ENCODE assay signal across 1 cellular context in the genomic region with DNA sequence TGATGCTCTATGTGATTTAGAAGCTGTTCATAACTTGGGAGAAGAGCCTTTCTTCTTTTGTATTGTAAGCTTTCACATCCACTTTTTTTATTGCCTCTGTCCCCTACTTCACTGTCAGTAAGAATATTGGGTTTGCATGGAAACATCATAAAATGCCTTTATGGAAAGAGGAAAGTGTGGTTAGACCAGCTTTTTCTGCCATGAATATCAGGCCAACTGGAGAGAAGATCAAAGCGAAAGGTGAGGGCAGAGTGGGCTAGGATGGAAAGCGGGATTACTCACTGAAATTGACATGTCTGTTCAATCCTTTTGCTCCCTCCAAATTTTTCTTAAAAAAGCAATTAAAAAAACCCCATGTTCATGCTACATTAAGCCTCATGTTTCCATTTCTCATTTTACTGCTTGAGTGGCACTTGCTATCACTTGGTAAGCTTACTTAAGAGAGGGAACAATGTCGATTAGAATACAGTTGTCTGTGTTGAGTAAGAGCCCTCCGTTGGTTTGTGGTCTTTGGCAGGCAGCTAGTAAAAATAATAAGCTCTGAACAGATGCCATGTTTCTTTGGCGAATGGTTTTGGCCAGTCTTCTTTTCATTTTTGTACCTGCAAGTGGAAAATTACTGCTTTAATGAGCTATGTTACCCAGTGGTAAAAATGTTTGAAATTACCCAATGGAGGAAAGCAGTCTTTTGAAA.
A peak's percentile ranks its signal among the peaks of the same experiment; 100 is the strongest.
TF ChIP-seq lines count a peak whose summit lies in the region.

No MANE protein-coding gene starts in this region.

TF ChIP-seq in HEK293, 187 proteins besides CTCF, POLR2A, EP300 and RAD21 (continued from another document and continues in another):
- TF ChIP-seq, protein P1, sequence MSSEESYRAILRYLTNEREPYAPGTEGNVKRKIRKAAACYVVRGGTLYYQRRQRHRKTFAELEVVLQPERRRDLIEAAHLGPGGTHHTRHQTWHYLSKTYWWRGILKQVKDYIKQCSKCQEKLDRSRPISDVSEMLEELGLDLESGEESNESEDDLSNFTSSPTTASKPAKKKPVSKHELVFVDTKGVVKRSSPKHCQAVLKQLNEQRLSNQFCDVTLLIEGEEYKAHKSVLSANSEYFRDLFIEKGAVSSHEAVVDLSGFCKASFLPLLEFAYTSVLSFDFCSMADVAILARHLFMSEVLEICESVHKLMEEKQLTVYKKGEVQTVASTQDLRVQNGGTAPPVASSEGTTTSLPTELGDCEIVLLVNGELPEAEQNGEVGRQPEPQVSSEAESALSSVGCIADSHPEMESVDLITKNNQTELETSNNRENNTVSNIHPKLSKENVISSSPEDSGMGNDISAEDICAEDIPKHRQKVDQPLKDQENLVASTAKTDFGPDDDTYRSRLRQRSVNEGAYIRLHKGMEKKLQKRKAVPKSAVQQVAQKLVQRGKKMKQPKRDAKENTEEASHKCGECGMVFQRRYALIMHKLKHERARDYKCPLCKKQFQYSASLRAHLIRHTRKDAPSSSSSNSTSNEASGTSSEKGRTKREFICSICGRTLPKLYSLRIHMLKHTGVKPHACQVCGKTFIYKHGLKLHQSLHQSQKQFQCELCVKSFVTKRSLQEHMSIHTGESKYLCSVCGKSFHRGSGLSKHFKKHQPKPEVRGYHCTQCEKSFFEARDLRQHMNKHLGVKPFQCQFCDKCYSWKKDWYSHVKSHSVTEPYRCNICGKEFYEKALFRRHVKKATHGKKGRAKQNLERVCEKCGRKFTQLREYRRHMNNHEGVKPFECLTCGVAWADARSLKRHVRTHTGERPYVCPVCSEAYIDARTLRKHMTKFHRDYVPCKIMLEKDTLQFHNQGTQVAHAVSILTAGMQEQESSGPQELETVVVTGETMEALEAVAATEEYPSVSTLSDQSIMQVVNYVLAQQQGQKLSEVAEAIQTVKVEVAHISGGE (tag by site-specific recombination; conservative IDR thresholded peaks at IDR 0.05; ENCODE audit: low read depth), result no peak
- TF ChIP-seq ZBTB17 (tag by site-specific recombination; IDR thresholded peaks at IDR 0.05), result 0 out of 2 replicates have a peak, but pooled peaks have one; percentile 28
- no peak for TF ChIP-seq ZNF791 (tag by site-specific recombination; IDR thresholded peaks at IDR 0.05)
- TF ChIP-seq, protein P2, sequence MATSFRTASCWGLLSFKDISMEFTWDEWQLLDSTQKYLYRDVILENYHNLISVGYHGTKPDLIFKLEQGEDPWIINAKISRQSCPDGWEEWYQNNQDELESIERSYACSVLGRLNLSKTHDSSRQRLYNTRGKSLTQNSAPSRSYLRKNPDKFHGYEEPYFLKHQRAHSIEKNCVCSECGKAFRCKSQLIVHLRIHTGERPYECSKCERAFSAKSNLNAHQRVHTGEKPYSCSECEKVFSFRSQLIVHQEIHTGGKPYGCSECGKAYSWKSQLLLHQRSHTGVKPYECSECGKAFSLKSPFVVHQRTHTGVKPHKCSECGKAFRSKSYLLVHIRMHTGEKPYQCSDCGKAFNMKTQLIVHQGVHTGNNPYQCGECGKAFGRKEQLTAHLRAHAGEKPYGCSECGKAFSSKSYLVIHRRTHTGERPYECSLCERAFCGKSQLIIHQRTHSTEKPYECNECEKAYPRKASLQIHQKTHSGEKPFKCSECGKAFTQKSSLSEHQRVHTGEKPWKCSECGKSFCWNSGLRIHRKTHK (tag by site-specific recombination; IDR thresholded peaks at IDR 0.05), result no peak
- TF ChIP-seq ZIC2 (tag by site-specific recombination; IDR thresholded peaks at IDR 0.05), result no peak
- TF ChIP-seq ZNF2 (tag by site-specific recombination; IDR thresholded peaks at IDR 0.05), result no peak
- TF ChIP-seq ZNF239 (tag by site-specific recombination; IDR thresholded peaks at IDR 0.05), result no peak
- no peak for TF ChIP-seq ZBTB20 (tag by site-specific recombination; IDR thresholded peaks at IDR 0.05)
- TF ChIP-seq, protein P3, sequence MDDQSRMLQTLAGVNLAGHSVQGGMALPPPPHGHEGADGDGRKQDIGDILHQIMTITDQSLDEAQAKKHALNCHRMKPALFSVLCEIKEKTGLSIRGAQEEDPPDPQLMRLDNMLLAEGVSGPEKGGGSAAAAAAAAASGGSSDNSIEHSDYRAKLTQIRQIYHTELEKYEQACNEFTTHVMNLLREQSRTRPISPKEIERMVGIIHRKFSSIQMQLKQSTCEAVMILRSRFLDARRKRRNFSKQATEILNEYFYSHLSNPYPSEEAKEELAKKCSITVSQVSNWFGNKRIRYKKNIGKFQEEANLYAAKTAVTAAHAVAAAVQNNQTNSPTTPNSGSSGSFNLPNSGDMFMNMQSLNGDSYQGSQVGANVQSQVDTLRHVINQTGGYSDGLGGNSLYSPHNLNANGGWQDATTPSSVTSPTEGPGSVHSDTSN (CRISPR knock-in tag; IDR thresholded peaks at IDR 0.05), result no peak
- TF ChIP-seq, protein P4, sequence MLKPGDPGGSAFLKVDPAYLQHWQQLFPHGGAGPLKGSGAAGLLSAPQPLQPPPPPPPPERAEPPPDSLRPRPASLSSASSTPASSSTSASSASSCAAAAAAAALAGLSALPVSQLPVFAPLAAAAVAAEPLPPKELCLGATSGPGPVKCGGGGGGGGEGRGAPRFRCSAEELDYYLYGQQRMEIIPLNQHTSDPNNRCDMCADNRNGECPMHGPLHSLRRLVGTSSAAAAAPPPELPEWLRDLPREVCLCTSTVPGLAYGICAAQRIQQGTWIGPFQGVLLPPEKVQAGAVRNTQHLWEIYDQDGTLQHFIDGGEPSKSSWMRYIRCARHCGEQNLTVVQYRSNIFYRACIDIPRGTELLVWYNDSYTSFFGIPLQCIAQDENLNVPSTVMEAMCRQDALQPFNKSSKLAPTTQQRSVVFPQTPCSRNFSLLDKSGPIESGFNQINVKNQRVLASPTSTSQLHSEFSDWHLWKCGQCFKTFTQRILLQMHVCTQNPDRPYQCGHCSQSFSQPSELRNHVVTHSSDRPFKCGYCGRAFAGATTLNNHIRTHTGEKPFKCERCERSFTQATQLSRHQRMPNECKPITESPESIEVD (tag by site-specific recombination; IDR thresholded peaks at IDR 0.05), result peak; percentile 74
- TF ChIP-seq, protein P5, sequence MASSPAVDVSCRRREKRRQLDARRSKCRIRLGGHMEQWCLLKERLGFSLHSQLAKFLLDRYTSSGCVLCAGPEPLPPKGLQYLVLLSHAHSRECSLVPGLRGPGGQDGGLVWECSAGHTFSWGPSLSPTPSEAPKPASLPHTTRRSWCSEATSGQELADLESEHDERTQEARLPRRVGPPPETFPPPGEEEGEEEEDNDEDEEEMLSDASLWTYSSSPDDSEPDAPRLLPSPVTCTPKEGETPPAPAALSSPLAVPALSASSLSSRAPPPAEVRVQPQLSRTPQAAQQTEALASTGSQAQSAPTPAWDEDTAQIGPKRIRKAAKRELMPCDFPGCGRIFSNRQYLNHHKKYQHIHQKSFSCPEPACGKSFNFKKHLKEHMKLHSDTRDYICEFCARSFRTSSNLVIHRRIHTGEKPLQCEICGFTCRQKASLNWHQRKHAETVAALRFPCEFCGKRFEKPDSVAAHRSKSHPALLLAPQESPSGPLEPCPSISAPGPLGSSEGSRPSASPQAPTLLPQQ (tag by site-specific recombination; IDR thresholded peaks at IDR 0.05), result peak; percentile 88
- no peak for TF ChIP-seq GFI1B (tag by site-specific recombination; IDR thresholded peaks at IDR 0.05)
- no peak for TF ChIP-seq KLF8 (tag by site-specific recombination; IDR thresholded peaks at IDR 0.05)
- TF ChIP-seq ZEB2 (tag by site-specific recombination; IDR thresholded peaks at IDR 0.05), result 0 out of 2 replicates have a peak, but pooled peaks have one; percentile 16
- TF ChIP-seq MYNN (tag by site-specific recombination; IDR thresholded peaks at IDR 0.05; ENCODE audit: borderline replicate concordance), result no peak
- TF ChIP-seq, protein P6, sequence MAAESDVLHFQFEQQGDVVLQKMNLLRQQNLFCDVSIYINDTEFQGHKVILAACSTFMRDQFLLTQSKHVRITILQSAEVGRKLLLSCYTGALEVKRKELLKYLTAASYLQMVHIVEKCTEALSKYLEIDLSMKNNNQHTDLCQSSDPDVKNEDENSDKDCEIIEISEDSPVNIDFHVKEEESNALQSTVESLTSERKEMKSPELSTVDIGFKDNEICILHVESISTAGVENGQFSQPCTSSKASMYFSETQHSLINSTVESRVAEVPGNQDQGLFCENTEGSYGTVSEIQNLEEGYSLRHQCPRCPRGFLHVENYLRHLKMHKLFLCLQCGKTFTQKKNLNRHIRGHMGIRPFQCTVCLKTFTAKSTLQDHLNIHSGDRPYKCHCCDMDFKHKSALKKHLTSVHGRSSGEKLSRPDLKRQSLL (tag by site-specific recombination; IDR thresholded peaks at IDR 0.05), result no peak
- 0 out of 2 replicates have a peak, but pooled peaks have one; percentile 56 for TF ChIP-seq ZNF843 (tag by site-specific recombination; IDR thresholded peaks at IDR 0.05)
- no peak for TF ChIP-seq ZNF311 (tag by site-specific recombination; IDR thresholded peaks at IDR 0.05; ENCODE audit: borderline replicate concordance)
- TF ChIP-seq ZNF354C (tag by site-specific recombination; IDR thresholded peaks at IDR 0.05; ENCODE audit: borderline replicate concordance, low read depth), result no peak
- no peak for TF ChIP-seq ZNF211 (tag by site-specific recombination; IDR thresholded peaks at IDR 0.05; ENCODE audit: low read depth)
- no peak for TF ChIP-seq ZNF16 (tag by site-specific recombination; IDR thresholded peaks at IDR 0.05; ENCODE audit: low read depth)
- TF ChIP-seq ZNF23 (tag by site-specific recombination; IDR thresholded peaks at IDR 0.05; ENCODE audit: borderline replicate concordance), result no peak
- no peak for TF ChIP-seq ZNF624 (tag by site-specific recombination; IDR thresholded peaks at IDR 0.05)
- TF ChIP-seq, protein P7, sequence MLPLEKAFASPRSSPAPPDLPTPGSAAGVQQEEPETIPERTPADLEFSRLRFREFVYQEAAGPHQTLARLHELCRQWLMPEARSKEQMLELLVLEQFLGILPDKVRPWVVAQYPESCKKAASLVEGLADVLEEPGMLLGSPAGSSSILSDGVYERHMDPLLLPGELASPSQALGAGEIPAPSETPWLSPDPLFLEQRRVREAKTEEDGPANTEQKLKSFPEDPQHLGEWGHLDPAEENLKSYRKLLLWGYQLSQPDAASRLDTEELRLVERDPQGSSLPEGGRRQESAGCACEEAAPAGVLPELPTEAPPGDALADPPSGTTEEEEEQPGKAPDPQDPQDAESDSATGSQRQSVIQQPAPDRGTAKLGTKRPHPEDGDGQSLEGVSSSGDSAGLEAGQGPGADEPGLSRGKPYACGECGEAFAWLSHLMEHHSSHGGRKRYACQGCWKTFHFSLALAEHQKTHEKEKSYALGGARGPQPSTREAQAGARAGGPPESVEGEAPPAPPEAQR (tag by site-specific recombination; IDR thresholded peaks at IDR 0.05), result no peak
- no peak for TF ChIP-seq ZNF621 (tag by site-specific recombination; IDR thresholded peaks at IDR 0.05)
- TF ChIP-seq ZNF433 (tag by site-specific recombination; IDR thresholded peaks at IDR 0.05; ENCODE audit: low read depth), result no peak
- TF ChIP-seq, protein P8, sequence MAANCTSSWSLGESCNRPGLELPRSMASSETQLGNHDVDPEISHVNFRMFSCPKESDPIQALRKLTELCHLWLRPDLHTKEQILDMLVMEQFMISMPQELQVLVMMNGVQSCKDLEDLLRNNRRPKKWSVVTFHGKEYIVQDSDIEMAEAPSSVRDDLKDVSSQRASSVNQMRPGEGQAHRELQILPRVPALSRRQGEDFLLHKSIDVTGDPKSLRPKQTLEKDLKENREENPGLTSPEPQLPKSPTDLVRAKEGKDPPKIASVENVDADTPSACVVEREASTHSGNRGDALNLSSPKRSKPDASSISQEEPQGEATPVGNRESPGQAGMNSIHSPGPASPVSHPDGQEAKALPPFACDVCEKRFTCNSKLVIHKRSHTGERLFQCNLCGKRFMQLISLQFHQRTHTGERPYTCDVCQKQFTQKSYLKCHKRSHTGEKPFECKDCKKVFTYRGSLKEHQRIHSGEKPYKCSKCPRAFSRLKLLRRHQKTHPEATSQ (tag by site-specific recombination; IDR thresholded peaks at IDR 0.05), result no peak
- no peak for TF ChIP-seq ZNF664 (tag by site-specific recombination; IDR thresholded peaks at IDR 0.05)
- TF ChIP-seq, protein P9, sequence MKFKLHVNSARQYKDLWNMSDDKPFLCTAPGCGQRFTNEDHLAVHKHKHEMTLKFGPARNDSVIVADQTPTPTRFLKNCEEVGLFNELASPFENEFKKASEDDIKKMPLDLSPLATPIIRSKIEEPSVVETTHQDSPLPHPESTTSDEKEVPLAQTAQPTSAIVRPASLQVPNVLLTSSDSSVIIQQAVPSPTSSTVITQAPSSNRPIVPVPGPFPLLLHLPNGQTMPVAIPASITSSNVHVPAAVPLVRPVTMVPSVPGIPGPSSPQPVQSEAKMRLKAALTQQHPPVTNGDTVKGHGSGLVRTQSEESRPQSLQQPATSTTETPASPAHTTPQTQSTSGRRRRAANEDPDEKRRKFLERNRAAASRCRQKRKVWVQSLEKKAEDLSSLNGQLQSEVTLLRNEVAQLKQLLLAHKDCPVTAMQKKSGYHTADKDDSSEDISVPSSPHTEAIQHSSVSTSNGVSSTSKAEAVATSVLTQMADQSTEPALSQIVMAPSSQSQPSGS (tag by site-specific recombination; IDR thresholded peaks at IDR 0.05; ENCODE audit: low read depth), result no peak
- TF ChIP-seq, protein P10, sequence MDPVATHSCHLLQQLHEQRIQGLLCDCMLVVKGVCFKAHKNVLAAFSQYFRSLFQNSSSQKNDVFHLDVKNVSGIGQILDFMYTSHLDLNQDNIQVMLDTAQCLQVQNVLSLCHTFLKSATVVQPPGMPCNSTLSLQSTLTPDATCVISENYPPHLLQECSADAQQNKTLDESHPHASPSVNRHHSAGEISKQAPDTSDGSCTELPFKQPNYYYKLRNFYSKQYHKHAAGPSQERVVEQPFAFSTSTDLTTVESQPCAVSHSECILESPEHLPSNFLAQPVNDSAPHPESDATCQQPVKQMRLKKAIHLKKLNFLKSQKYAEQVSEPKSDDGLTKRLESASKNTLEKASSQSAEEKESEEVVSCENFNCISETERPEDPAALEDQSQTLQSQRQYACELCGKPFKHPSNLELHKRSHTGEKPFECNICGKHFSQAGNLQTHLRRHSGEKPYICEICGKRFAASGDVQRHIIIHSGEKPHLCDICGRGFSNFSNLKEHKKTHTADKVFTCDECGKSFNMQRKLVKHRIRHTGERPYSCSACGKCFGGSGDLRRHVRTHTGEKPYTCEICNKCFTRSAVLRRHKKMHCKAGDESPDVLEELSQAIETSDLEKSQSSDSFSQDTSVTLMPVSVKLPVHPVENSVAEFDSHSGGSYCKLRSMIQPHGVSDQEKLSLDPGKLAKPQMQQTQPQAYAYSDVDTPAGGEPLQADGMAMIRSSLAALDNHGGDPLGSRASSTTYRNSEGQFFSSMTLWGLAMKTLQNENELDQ (tag by site-specific recombination; IDR thresholded peaks at IDR 0.05; ENCODE audit: low read depth), result no peak
- no peak for TF ChIP-seq ZNF529 (tag by site-specific recombination; IDR thresholded peaks at IDR 0.05; ENCODE audit: insufficient replicate concordance)
- TF ChIP-seq ZNF121 (tag by site-specific recombination; IDR thresholded peaks at IDR 0.05), result no peak
- no peak for TF ChIP-seq ZNF660 (tag by site-specific recombination; IDR thresholded peaks at IDR 0.05)
- TF ChIP-seq KLF9 (tag by site-specific recombination; IDR thresholded peaks at IDR 0.05; ENCODE audit: low read depth), result no peak
- TF ChIP-seq, protein P11, sequence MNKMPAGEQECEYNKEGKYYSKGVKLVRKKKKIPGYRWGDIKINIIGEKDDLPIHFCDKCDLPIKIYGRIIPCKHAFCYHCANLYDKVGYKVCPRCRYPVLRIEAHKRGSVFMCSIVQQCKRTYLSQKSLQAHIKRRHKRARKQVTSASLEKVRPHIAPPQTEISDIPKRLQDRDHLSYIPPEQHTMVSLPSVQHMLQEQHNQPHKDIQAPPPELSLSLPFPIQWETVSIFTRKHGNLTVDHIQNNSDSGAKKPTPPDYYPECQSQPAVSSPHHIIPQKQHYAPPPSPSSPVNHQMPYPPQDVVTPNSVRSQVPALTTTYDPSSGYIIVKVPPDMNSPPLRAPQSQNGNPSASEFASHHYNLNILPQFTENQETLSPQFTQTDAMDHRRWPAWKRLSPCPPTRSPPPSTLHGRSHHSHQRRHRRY (tag by site-specific recombination; IDR thresholded peaks at IDR 0.05), result no peak
